8 cellular contexts compared by ENCODE assay signal in genomic region chr5:144289277-144289676, GRCh38.
"Had no signal": no experiment of that assay in that cellular context is flagged by ENCODE, and none has a peak within 500 bp of the region (broad histone marks: within the 10 kb centered on the region; RNA-seq: fewer than 3 reads in every experiment).

No MANE protein-coding gene starts in this region.

- H3K4me3 ChIP-seq: GM23338, K562 had no signal

- FAIRE-seq: H1, H54, HTR-8/SVneo, K562 had no signal

- ATAC-seq: GM23338, K562 had no signal

- DNase-seq: H9, HCEC 1CT, IMR-90 had no signal
